Comparison of ENCODE assay signal across 3 cellular contexts in genomic region chr3:111548060-111548459, GRCh38.
TF ChIP-seq lines count a peak whose summit lies in the region.

No MANE protein-coding gene starts in this region.

TF ChIP-seq in K562, 482 proteins besides CTCF, POLR2A, EP300 and RAD21 (continues in another document):
- TF ChIP-seq SRSF1 (IDR thresholded peaks at IDR 0.05; ENCODE audit: low read depth, low read length): no peak
- no peak for TF ChIP-seq POU5F1 (IDR thresholded peaks at IDR 0.05; ENCODE audit: borderline replicate concordance, low read depth, low read length, partially characterized antibody)
- TF ChIP-seq CAMTA2 (CRISPR knock-in tag; conservative IDR thresholded peaks at IDR 0.05): no peak
- no peak for TF ChIP-seq ZNF79 (CRISPR knock-in tag; IDR thresholded peaks at IDR 0.05; ENCODE audit: low read depth)
- no peak for TF ChIP-seq NFIX (CRISPR knock-in tag; IDR thresholded peaks at IDR 0.05; ENCODE audit: low read depth)
- no peak for TF ChIP-seq SRSF9 (IDR thresholded peaks at IDR 0.05; ENCODE audit: borderline replicate concordance, low read depth, low read length)
- no peak for TF ChIP-seq STAT6 (CRISPR knock-in tag; IDR thresholded peaks at IDR 0.05)
- no peak for TF ChIP-seq HINFP (tag; conservative IDR thresholded peaks at IDR 0.05; ENCODE audit: low read depth)
- no peak for TF ChIP-seq ZNF174 (CRISPR knock-in tag; IDR thresholded peaks at IDR 0.05)
- TF ChIP-seq TAL1 (IDR thresholded peaks at IDR 0.05): no peak
- no peak for TF ChIP-seq ZNF445 (CRISPR knock-in tag; IDR thresholded peaks at IDR 0.05; ENCODE audit: low read depth)
- TF ChIP-seq, protein P1, sequence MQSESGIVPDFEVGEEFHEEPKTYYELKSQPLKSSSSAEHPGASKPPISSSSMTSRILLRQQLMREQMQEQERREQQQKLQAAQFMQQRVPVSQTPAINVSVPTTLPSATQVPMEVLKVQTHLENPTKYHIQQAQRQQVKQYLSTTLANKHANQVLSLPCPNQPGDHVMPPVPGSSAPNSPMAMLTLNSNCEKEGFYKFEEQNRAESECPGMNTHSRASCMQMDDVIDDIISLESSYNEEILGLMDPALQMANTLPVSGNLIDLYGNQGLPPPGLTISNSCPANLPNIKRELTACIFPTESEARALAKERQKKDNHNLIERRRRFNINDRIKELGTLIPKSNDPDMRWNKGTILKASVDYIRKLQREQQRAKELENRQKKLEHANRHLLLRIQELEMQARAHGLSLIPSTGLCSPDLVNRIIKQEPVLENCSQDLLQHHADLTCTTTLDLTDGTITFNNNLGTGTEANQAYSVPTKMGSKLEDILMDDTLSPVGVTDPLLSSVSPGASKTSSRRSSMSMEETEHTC (IDR thresholded peaks at IDR 0.05): no peak

TF ChIP-seq in WTC11, 78 proteins besides CTCF, POLR2A, EP300 and RAD21:
- TF ChIP-seq, protein P2, sequence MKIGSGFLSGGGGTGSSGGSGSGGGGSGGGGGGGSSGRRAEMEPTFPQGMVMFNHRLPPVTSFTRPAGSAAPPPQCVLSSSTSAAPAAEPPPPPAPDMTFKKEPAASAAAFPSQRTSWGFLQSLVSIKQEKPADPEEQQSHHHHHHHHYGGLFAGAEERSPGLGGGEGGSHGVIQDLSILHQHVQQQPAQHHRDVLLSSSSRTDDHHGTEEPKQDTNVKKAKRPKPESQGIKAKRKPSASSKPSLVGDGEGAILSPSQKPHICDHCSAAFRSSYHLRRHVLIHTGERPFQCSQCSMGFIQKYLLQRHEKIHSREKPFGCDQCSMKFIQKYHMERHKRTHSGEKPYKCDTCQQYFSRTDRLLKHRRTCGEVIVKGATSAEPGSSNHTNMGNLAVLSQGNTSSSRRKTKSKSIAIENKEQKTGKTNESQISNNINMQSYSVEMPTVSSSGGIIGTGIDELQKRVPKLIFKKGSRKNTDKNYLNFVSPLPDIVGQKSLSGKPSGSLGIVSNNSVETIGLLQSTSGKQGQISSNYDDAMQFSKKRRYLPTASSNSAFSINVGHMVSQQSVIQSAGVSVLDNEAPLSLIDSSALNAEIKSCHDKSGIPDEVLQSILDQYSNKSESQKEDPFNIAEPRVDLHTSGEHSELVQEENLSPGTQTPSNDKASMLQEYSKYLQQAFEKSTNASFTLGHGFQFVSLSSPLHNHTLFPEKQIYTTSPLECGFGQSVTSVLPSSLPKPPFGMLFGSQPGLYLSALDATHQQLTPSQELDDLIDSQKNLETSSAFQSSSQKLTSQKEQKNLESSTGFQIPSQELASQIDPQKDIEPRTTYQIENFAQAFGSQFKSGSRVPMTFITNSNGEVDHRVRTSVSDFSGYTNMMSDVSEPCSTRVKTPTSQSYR (CRISPR knock-in tag; IDR thresholded peaks at IDR 0.05): no peak
- TF ChIP-seq ZBTB21 (CRISPR knock-in tag; IDR thresholded peaks at IDR 0.05; ENCODE audit: borderline replicate concordance): no peak
- TF ChIP-seq CREM (CRISPR knock-in tag; IDR thresholded peaks at IDR 0.05): no peak
- TF ChIP-seq, protein P3, sequence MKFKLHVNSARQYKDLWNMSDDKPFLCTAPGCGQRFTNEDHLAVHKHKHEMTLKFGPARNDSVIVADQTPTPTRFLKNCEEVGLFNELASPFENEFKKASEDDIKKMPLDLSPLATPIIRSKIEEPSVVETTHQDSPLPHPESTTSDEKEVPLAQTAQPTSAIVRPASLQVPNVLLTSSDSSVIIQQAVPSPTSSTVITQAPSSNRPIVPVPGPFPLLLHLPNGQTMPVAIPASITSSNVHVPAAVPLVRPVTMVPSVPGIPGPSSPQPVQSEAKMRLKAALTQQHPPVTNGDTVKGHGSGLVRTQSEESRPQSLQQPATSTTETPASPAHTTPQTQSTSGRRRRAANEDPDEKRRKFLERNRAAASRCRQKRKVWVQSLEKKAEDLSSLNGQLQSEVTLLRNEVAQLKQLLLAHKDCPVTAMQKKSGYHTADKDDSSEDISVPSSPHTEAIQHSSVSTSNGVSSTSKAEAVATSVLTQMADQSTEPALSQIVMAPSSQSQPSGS (CRISPR knock-in tag; IDR thresholded peaks at IDR 0.05; ENCODE audit: borderline replicate concordance, low read depth): no peak
- TF ChIP-seq GABPB1 (CRISPR knock-in tag; IDR thresholded peaks at IDR 0.05): no peak
- TF ChIP-seq, protein P4, sequence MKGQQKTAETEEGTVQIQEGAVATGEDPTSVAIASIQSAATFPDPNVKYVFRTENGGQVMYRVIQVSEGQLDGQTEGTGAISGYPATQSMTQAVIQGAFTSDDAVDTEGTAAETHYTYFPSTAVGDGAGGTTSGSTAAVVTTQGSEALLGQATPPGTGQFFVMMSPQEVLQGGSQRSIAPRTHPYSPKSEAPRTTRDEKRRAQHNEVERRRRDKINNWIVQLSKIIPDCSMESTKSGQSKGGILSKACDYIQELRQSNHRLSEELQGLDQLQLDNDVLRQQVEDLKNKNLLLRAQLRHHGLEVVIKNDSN (CRISPR knock-in tag; IDR thresholded peaks at IDR 0.05): no peak
- no peak for TF ChIP-seq MYBL2 (CRISPR knock-in tag; IDR thresholded peaks at IDR 0.05)
- TF ChIP-seq ZNF263 (CRISPR knock-in tag; IDR thresholded peaks at IDR 0.05; ENCODE audit: low read depth): no peak
TF ChIP-seq in WTC11: peak in this region for 0.

TF ChIP-seq in HepG2, 621 proteins besides CTCF, POLR2A, EP300 and RAD21:
- TF ChIP-seq HINFP (CRISPR knock-in tag; IDR thresholded peaks at IDR 0.05; ENCODE audit: low read depth): no peak
- no peak for TF ChIP-seq ZNF792 (CRISPR knock-in tag; IDR thresholded peaks at IDR 0.05)
- no peak for TF ChIP-seq RCOR2 (CRISPR knock-in tag; IDR thresholded peaks at IDR 0.05)
- TF ChIP-seq ARID5B (CRISPR knock-in tag; IDR thresholded peaks at IDR 0.05): no peak
